Comparison of ENCODE assay signal across 1 cellular context in the genomic region with DNA sequence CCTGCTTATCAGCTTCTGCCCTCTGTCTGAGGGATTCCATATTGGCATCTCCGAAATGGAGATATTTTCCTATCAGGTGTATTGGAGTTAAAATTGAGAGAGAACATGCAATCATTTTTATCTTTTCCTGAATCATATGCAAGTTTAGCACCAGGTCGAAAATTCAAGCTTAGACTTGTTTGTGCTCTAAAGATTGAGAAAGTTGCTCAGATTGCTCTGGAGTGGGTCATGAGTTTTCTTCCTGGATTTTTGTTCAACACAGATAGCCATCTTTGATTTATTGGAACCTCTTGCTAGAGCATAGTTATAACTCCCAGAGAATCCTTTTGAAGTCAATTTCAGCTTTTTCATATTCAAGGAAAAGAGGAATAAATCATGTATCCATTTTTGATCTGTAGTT.
TF ChIP-seq lines count a peak whose summit lies in the region.

No MANE protein-coding gene starts in this region.

TF ChIP-seq in SK-N-SH, 30 proteins besides CTCF, POLR2A, EP300 and RAD21 (continued from another document):
- no peak for TF ChIP-seq CHD2 (IDR thresholded peaks at IDR 0.05; ENCODE audit: low read length, partially characterized antibody)
- TF ChIP-seq GABPA (IDR thresholded peaks at IDR 0.05; ENCODE audit: low read depth), result no peak
- TF ChIP-seq TCF12 (IDR thresholded peaks at IDR 0.05), result no peak
- TF ChIP-seq MAX (IDR thresholded peaks at IDR 0.05; ENCODE audit: low read depth), result no peak
- TF ChIP-seq RXRA (IDR thresholded peaks at IDR 0.05; ENCODE audit: borderline replicate concordance, low read depth), result no peak
- no peak for TF ChIP-seq RCOR1 (IDR thresholded peaks at IDR 0.05; ENCODE audit: low read length)
- TF ChIP-seq REST (IDR thresholded peaks at IDR 0.05; ENCODE audit: low read depth, low read length), result no peak
- no peak for TF ChIP-seq YY1 (IDR thresholded peaks at IDR 0.05; ENCODE audit: low read depth)
- TF ChIP-seq PBX3 (IDR thresholded peaks at IDR 0.05), result no peak
- TF ChIP-seq POLR2AphosphoS5 (IDR thresholded peaks at IDR 0.05; ENCODE audit: low read depth, low read length), result no peak
- no peak for TF ChIP-seq MXI1 (IDR thresholded peaks at IDR 0.05; ENCODE audit: low read depth, low read length)
- TF ChIP-seq FOSL2 (IDR thresholded peaks at IDR 0.05; ENCODE audit: borderline replicate concordance, low read depth), result no peak
- TF ChIP-seq FOXM1 (IDR thresholded peaks at IDR 0.05; ENCODE audit: low read depth), result no peak
- TF ChIP-seq NRF1 (IDR thresholded peaks at IDR 0.05; ENCODE audit: low read depth, low read length), result no peak
- TF ChIP-seq FOXJ3 (CRISPR knock-in tag; IDR thresholded peaks at IDR 0.05), result no peak
- no peak for TF ChIP-seq SIN3A (IDR thresholded peaks at IDR 0.05; ENCODE audit: borderline replicate concordance, low read depth, low read length)
